Comparison of ENCODE assay signal across 11 cellular contexts in genomic region chr1:207051615-207051943, GRCh38. TPM values are rescaled to one million over a fixed set of nuclear protein-coding genes. Genes with fewer than 3 reads are reported as not detected.
DNase-seq lines count a peak whose midpoint lies in the region; ATAC-seq, FAIRE-seq and TF ChIP-seq lines count a peak whose summit lies in the region.
"Had no signal": no experiment of that assay in that cellular context is flagged by ENCODE, and none has a peak within 500 bp of the region (broad histone marks: within the 10 kb centered on the region; RNA-seq: fewer than 3 reads in every experiment).

No MANE protein-coding gene starts in this region.

- H3K9me3 ChIP-seq in keratinocyte (ENCODE audit: control insufficient read depth, low read depth, low read length) (no peaks in the 10 kb centered on the region), subcutaneous abdominal adipose tissue (ENCODE audit: control insufficient read depth in 5 of 5, low read length in 5 of 5) (no peaks in the 10 kb centered on the region)

- peak overlapping the region; percentile 97 for H3K27ac ChIP-seq in keratinocyte (ENCODE audit: control insufficient read depth, insufficient read depth, low read length)
- peak overlapping the region; percentile 87 for H3K27ac ChIP-seq in subcutaneous abdominal adipose tissue (ENCODE audit: low read depth, low read length)

- peak overlapping the region; percentile 99 for H3K9ac ChIP-seq in keratinocyte (ENCODE audit: control insufficient read depth, extremely low read depth, insufficient read depth, low read length)
- no peak overlapping the region for H3K9ac ChIP-seq in subcutaneous abdominal adipose tissue (ENCODE audit: low read length in 5 of 5)

- H3K9me3 Mint-ChIP-seq in activated CD8-positive, alpha-beta memory T cell treated with anti-CD3 and anti-CD28 coated beads, Interleukin-2, amount 10 ng/mL, durations not matched to agents 7 days and 5 days (ENCODE audit: low read depth) = no peaks in the 10 kb centered on the region
- H3K9me3 Mint-ChIP-seq in activated naive CD8-positive, alpha-beta T cell treated with anti-CD3 and anti-CD28 coated beads, Interleukin-2, amount 10 ng/mL, durations not matched to agents 7 days and 5 days = no peaks in the 10 kb centered on the region

- CTCF ChIA-PET in activated CD8-positive, alpha-beta memory T cell treated with anti-CD3 and anti-CD28 coated beads, Interleukin-2, amount 10 ng/mL, durations not matched to agents 7 days and 5 days (lab: Charles Lee) = interaction anchor here (2.3 kb wide), 1 partner anchor 32 kb away, joined by 9 read pairs; no protein-coding TSS in a partner anchor

- POLR2A ChIA-PET in activated naive CD8-positive, alpha-beta T cell treated with anti-CD3 and anti-CD28 coated beads, Interleukin-2, amount 10 ng/mL, durations not matched to agents 7 days and 5 days (lab: Charles Lee) = no interaction called here

- H3K4me2 ChIP-seq in keratinocyte (ENCODE audit: control insufficient read depth, extremely low read depth, insufficient read depth, low read depth, low read length) = peak overlapping the region; percentile 99

- H3K36me3 ChIP-seq in keratinocyte (ENCODE audit: control insufficient read depth in 2 of 2, extremely low read depth in 1 of 2, insufficient read depth in 2 of 2, low read length in 2 of 2) = peaks cover 5 to 18% of the 10 kb centered on the region in 2 experiments
- H3K36me3 ChIP-seq in subcutaneous abdominal adipose tissue (ENCODE audit: control insufficient read depth in 5 of 5, insufficient read depth in 5 of 5, low read length in 5 of 5) = peaks cover 14 to 21% (median 15%) of the 10 kb centered on the region in 5 donors

- H3K4me1 ChIP-seq in keratinocyte (ENCODE audit: control insufficient read depth, extremely low read depth, insufficient read depth, low read length) = peaks cover 50% of the 10 kb centered on the region
- peaks cover 6 to 50% (median 36%) of the 10 kb centered on the region in 5 donors for H3K4me1 ChIP-seq in subcutaneous abdominal adipose tissue (ENCODE audit: control insufficient read depth in 5 of 5, insufficient read depth in 5 of 5, low read length in 5 of 5)

- peaks cover 5% of the 10 kb centered on the region for H3K27me3 Mint-ChIP-seq in activated CD8-positive, alpha-beta memory T cell treated with anti-CD3 and anti-CD28 coated beads, Interleukin-2, amount 10 ng/mL, durations not matched to agents 7 days and 5 days
- no peaks in the 10 kb centered on the region for H3K27me3 Mint-ChIP-seq in activated naive CD8-positive, alpha-beta T cell treated with anti-CD3 and anti-CD28 coated beads, Interleukin-2, amount 10 ng/mL, durations not matched to agents 7 days and 5 days

- peaks cover 49% of the 10 kb centered on the region for H3K4me1 Mint-ChIP-seq in activated CD8-positive, alpha-beta memory T cell treated with anti-CD3 and anti-CD28 coated beads, Interleukin-2, amount 10 ng/mL, durations not matched to agents 7 days and 5 days
- H3K4me1 Mint-ChIP-seq in activated naive CD8-positive, alpha-beta T cell treated with anti-CD3 and anti-CD28 coated beads, Interleukin-2, amount 10 ng/mL, durations not matched to agents 7 days and 5 days = peaks cover 42% of the 10 kb centered on the region

- H3K9me1 ChIP-seq in keratinocyte (ENCODE audit: control insufficient read depth, extremely low read depth, insufficient read depth, low read length) = no peaks in the 10 kb centered on the region

- H3K4me3 ChIP-seq in keratinocyte (ENCODE audit: control insufficient read depth in 2 of 3, extremely low read depth in 1 of 3, insufficient read depth in 2 of 3, low read depth in 1 of 3, low read length in 3 of 3) (peak overlapping the region in 2 of 3 experiments; percentile 90 to 97), subcutaneous abdominal adipose tissue (ENCODE audit: low read depth in 1 of 5, low read length in 5 of 5) (peak overlapping the region; percentile 87 to 99 (median 96))

- FAIRE-seq in keratinocyte (lab: Jason Lieb, UNC) = no peak
- FAIRE-seq: islet of Langerhans had no signal

- dilution Hi-C loops in keratinocyte (cut with MboI; ENCODE audit: extremely low pct_ligation_motif_present, low sequenced_read_pairs) = no loop called here

- H3K36me3 Mint-ChIP-seq in activated CD8-positive, alpha-beta memory T cell treated with anti-CD3 and anti-CD28 coated beads, Interleukin-2, amount 10 ng/mL, durations not matched to agents 7 days and 5 days = peaks cover 19% of the 10 kb centered on the region
- H3K36me3 Mint-ChIP-seq in activated naive CD8-positive, alpha-beta T cell treated with anti-CD3 and anti-CD28 coated beads, Interleukin-2, amount 10 ng/mL, durations not matched to agents 7 days and 5 days = peaks cover 5% of the 10 kb centered on the region

- peak overlapping the region; percentile 96 for H2AFZ ChIP-seq in keratinocyte (ENCODE audit: control insufficient read depth, low read length)

- no peak for DNase-seq in activated CD8-positive, alpha-beta memory T cell treated with anti-CD3 and anti-CD28 coated beads, Interleukin-2, amount 10 ng/mL, durations not matched to agents 7 days and 5 days
- DNase-seq in activated CD8-positive, alpha-beta memory T cell treated with anti-CD3 and anti-CD28 coated beads, Interleukin-2, amount 50 U/mL, for 4 hours = no peak
- DNase-seq in activated naive CD8-positive, alpha-beta T cell treated with anti-CD3 and anti-CD28 coated beads, Interleukin-2, amount 10 ng/mL, durations not matched to agents 7 days and 5 days = no peak
- DNase-seq in keratinocyte (ENCODE audit: low read depth, low spot score) (no peak), NCI-H69 (lab: John Stamatoyannopoulos, UW) (no peak), NCI-H446 treated with DMSO at 0.1 percent for 48 hours (lab: John Stamatoyannopoulos, UW) (no peak), NOMO-1 treated with DMSO at 0.1 percent for 48 hours (lab: John Stamatoyannopoulos, UW; ENCODE audit: unreplicated experiment) (no peak)
- DNase-seq: KBM-7 had no signal

- H3K79me2 ChIP-seq in keratinocyte (ENCODE audit: control insufficient read depth, insufficient read depth, low read length) = peaks cover 42% of the 10 kb centered on the region

- H4K20me1 ChIP-seq in keratinocyte (ENCODE audit: control insufficient read depth, extremely low read depth, insufficient read depth, low read length) = no peaks in the 10 kb centered on the region

- peak overlapping the region; percentile 95 for H3K4me3 Mint-ChIP-seq in activated CD8-positive, alpha-beta memory T cell treated with anti-CD3 and anti-CD28 coated beads, Interleukin-2, amount 10 ng/mL, durations not matched to agents 7 days and 5 days
- H3K4me3 Mint-ChIP-seq in activated naive CD8-positive, alpha-beta T cell treated with anti-CD3 and anti-CD28 coated beads, Interleukin-2, amount 10 ng/mL, durations not matched to agents 7 days and 5 days = peak overlapping the region; percentile 99

- H3K27me3 ChIP-seq in keratinocyte (ENCODE audit: control insufficient read depth, extremely low read depth, insufficient read depth, low read length) = no peaks in the 10 kb centered on the region
- no peaks in the 10 kb centered on the region for H3K27me3 ChIP-seq in subcutaneous abdominal adipose tissue (ENCODE audit: control insufficient read depth in 5 of 5, insufficient read depth in 4 of 5, low read length in 5 of 5)

- H3K27ac Mint-ChIP-seq in activated CD8-positive, alpha-beta memory T cell treated with anti-CD3 and anti-CD28 coated beads, Interleukin-2, amount 10 ng/mL, durations not matched to agents 7 days and 5 days = peak overlapping the region; percentile 93
- H3K27ac Mint-ChIP-seq in activated naive CD8-positive, alpha-beta T cell treated with anti-CD3 and anti-CD28 coated beads, Interleukin-2, amount 10 ng/mL, durations not matched to agents 7 days and 5 days = peak overlapping the region; percentile 89

- no peak for TF ChIP-seq CTCF in keratinocyte (optimal IDR thresholded peaks at IDR 0.05 in 1 of 3, IDR thresholded peaks at IDR 0.05 in 1 of 3, conservative IDR thresholded peaks at IDR 0.05 in 1 of 3; ENCODE audit: extremely low read depth in 1 of 3, insufficient read depth in 2 of 3, low read length in 3 of 3)

- ATAC-seq in activated CD8-positive, alpha-beta memory T cell treated with anti-CD3 and anti-CD28 coated beads, Interleukin-2, amount 10 ng/mL, durations not matched to agents 7 days and 5 days = no peak
- ATAC-seq in activated naive CD8-positive, alpha-beta T cell treated with anti-CD3 and anti-CD28 coated beads, Interleukin-2, amount 10 ng/mL, durations not matched to agents 7 days and 5 days (ENCODE audit: low read depth) = no peak

RNA-seq across cellular contexts. Expression of gene YOD1, which starts 0.6 kb away (rescaled TPM):
- 1 to 10 TPM; 8.7 to 9.7 TPM for total RNA-seq in activated CD8-positive, alpha-beta memory T cell treated with anti-CD3 and anti-CD28 coated beads, Interleukin-2, amount 10 ng/mL, durations not matched to agents 7 days and 5 days
- 10 to 100 TPM; 10.1 to 10.2 TPM for total RNA-seq in activated naive CD8-positive, alpha-beta T cell treated with anti-CD3 and anti-CD28 coated beads, Interleukin-2, amount 10 ng/mL, durations not matched to agents 7 days and 5 days
- 3.2 to 5.2 TPM (median 3.4 TPM) in 3 replicates for polyA plus RNA-seq in keratinocyte
- polyA plus RNA-seq in keratinocyte (2011; ENCODE audit: low read depth) = 93.0 TPM
- 0.71 and 2.0 TPM in 2 replicates for polyA plus RNA-seq in keratinocyte (2011; cell fraction: cytosol; rRNA removed)
- polyA plus RNA-seq in keratinocyte (2011; cell fraction: nucleus; rRNA removed) = 7.1 and 10.2 TPM in 2 replicates
- polyA plus RNA-seq in keratinocyte (2012; ENCODE audit: low replicate concordance) = 4.4 and 38.4 TPM in 2 replicates
- polyA minus RNA-seq in keratinocyte = 1.8 to 7.8 TPM (median 3.2 TPM) in 3 replicates
- polyA minus RNA-seq in keratinocyte (2011; cell fraction: cytosol; rRNA and poly(A)+ RNA removed) = 2.7 TPM
- polyA minus RNA-seq in keratinocyte (2011; cell fraction: nucleus; rRNA and poly(A)+ RNA removed) = 8.2 and 14.3 TPM in 2 replicates

RNA-seq across cellular contexts. Expression of gene PFKFB2, which starts 1.5 kb away (rescaled TPM):
- 1 to 10 TPM; 2.3 TPM for total RNA-seq in activated CD8-positive, alpha-beta memory T cell treated with anti-CD3 and anti-CD28 coated beads, Interleukin-2, amount 10 ng/mL, durations not matched to agents 7 days and 5 days
- total RNA-seq in activated naive CD8-positive, alpha-beta T cell treated with anti-CD3 and anti-CD28 coated beads, Interleukin-2, amount 10 ng/mL, durations not matched to agents 7 days and 5 days = 1 to 10 TPM; 4.6 to 4.8 TPM
- 8.7 to 13.9 TPM (median 12.2 TPM) in 3 replicates for polyA plus RNA-seq in keratinocyte
- polyA plus RNA-seq in keratinocyte (2011; ENCODE audit: low read depth) = 36.2 TPM
- 7.0 and 10.5 TPM in 2 replicates for polyA plus RNA-seq in keratinocyte (2011; cell fraction: cytosol; rRNA removed)
- 22.4 and 25.8 TPM in 2 replicates for polyA plus RNA-seq in keratinocyte (2011; cell fraction: nucleus; rRNA removed)
- polyA plus RNA-seq in keratinocyte (2012; ENCODE audit: low replicate concordance) = 9.1 and 34.8 TPM in 2 replicates
- 8.6 to 27.5 TPM (median 25.9 TPM) in 3 replicates for polyA minus RNA-seq in keratinocyte
- polyA minus RNA-seq in keratinocyte (2011; cell fraction: cytosol; rRNA and poly(A)+ RNA removed) = 8.8 TPM
- 20.5 and 30.3 TPM in 2 replicates for polyA minus RNA-seq in keratinocyte (2011; cell fraction: nucleus; rRNA and poly(A)+ RNA removed)

RNA-seq across cellular contexts. Expression of gene C1orf116, which starts 19.0 kb away (rescaled TPM):
- total RNA-seq in activated CD8-positive, alpha-beta memory T cell treated with anti-CD3 and anti-CD28 coated beads, Interleukin-2, amount 10 ng/mL, durations not matched to agents 7 days and 5 days = not detected
- total RNA-seq in activated naive CD8-positive, alpha-beta T cell treated with anti-CD3 and anti-CD28 coated beads, Interleukin-2, amount 10 ng/mL, durations not matched to agents 7 days and 5 days = not detected
- polyA plus RNA-seq in keratinocyte = 38.8 to 69.2 TPM (median 65.3 TPM) in 3 replicates
- 55.5 TPM for polyA plus RNA-seq in keratinocyte (2011; ENCODE audit: low read depth)
- 46.7 and 49.2 TPM in 2 replicates for polyA plus RNA-seq in keratinocyte (2011; cell fraction: cytosol; rRNA removed)
- polyA plus RNA-seq in keratinocyte (2011; cell fraction: nucleus; rRNA removed) = 136 and 166 TPM in 2 replicates
- 89.2 and 97.4 TPM in 2 replicates for polyA plus RNA-seq in keratinocyte (2012; ENCODE audit: low replicate concordance)
- polyA minus RNA-seq in keratinocyte = 45.2 to 149 TPM (median 67.3 TPM) in 3 replicates
- polyA minus RNA-seq in keratinocyte (2011; cell fraction: cytosol; rRNA and poly(A)+ RNA removed) = 29.2 TPM
- 65.2 and 94.2 TPM in 2 replicates for polyA minus RNA-seq in keratinocyte (2011; cell fraction: nucleus; rRNA and poly(A)+ RNA removed)
- polyA plus RNA-seq: BJ had no signal

RNA-seq across cellular contexts. Expression of gene C4BPB, which starts 37.1 kb away (rescaled TPM):
- total RNA-seq in activated CD8-positive, alpha-beta memory T cell treated with anti-CD3 and anti-CD28 coated beads, Interleukin-2, amount 10 ng/mL, durations not matched to agents 7 days and 5 days = 1 to 10 TPM in 1 of 2 experiments, under 1 TPM in 1; 0.91 to 1.1 TPM
- total RNA-seq in activated naive CD8-positive, alpha-beta T cell treated with anti-CD3 and anti-CD28 coated beads, Interleukin-2, amount 10 ng/mL, durations not matched to agents 7 days and 5 days = 1 to 10 TPM; 1.0 to 2.7 TPM
- not detected in 3 replicates for polyA plus RNA-seq in keratinocyte
- not detected for polyA plus RNA-seq in keratinocyte (2011; ENCODE audit: low read depth)
- polyA plus RNA-seq in keratinocyte (2011; cell fraction: cytosol; rRNA removed) = not detected in 2 replicates
- not detected in 2 replicates for polyA plus RNA-seq in keratinocyte (2011; cell fraction: nucleus; rRNA removed)
- not detected in 2 replicates for polyA plus RNA-seq in keratinocyte (2012; ENCODE audit: low replicate concordance)
- polyA minus RNA-seq in keratinocyte = not detected in 3 replicates
- 3.5 TPM for polyA minus RNA-seq in keratinocyte (2011; cell fraction: cytosol; rRNA and poly(A)+ RNA removed)
- polyA minus RNA-seq in keratinocyte (2011; cell fraction: nucleus; rRNA and poly(A)+ RNA removed) = 1.3 and 1.5 TPM in 2 replicates
- polyA plus RNA-seq: BJ had no signal

RNA-seq across cellular contexts. Expression of gene C4BPA, which starts 52.5 kb away (rescaled TPM):
- total RNA-seq in activated CD8-positive, alpha-beta memory T cell treated with anti-CD3 and anti-CD28 coated beads, Interleukin-2, amount 10 ng/mL, durations not matched to agents 7 days and 5 days = not detected
- not detected for total RNA-seq in activated naive CD8-positive, alpha-beta T cell treated with anti-CD3 and anti-CD28 coated beads, Interleukin-2, amount 10 ng/mL, durations not matched to agents 7 days and 5 days
- not detected in 3 replicates for polyA plus RNA-seq in keratinocyte
- polyA plus RNA-seq in keratinocyte (2011; ENCODE audit: low read depth) = not detected
- polyA plus RNA-seq in keratinocyte (2011; cell fraction: cytosol; rRNA removed) = not detected in 2 replicates
- not detected in 2 replicates for polyA plus RNA-seq in keratinocyte (2011; cell fraction: nucleus; rRNA removed)
- not detected in 2 replicates for polyA plus RNA-seq in keratinocyte (2012; ENCODE audit: low replicate concordance)
- polyA minus RNA-seq in keratinocyte = not detected in 3 replicates
- polyA minus RNA-seq in keratinocyte (2011; cell fraction: cytosol; rRNA and poly(A)+ RNA removed) = not detected
- polyA minus RNA-seq in keratinocyte (2011; cell fraction: nucleus; rRNA and poly(A)+ RNA removed) = not detected in 2 replicates
- polyA plus RNA-seq: BJ had no signal
